22 cellular contexts compared by ENCODE assay signal in the genomic region with DNA sequence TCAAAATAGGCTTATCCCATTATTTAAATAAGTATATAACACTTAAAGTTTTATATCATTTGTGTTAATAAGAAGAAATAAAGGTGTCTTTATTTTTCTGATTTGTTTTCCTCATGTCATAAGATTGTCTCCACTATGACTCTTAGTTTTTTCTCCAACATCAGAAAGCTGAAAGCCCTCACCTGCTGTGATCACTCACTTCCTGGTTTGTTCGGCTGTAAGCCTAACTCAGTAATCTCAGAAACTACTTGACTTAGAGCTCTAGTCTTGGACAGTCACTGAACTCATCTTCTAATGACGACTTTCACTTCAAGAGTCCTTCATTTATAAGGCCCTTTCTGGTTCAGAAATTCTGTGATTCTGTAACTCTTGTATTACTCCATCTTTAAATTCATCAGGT.
"Had no signal": no experiment of that assay in that cellular context is flagged by ENCODE, and none has a peak within 500 bp of the region (broad histone marks: within the 10 kb centered on the region; RNA-seq: fewer than 3 reads in every experiment).

No MANE protein-coding gene starts in this region.

- H3K27me3 ChIP-seq: breast epithelium, heart left ventricle, pancreas, tibial nerve had no signal

- H3K4me3 ChIP-seq: breast epithelium, heart left ventricle, pancreas, psoas muscle, tibial nerve had no signal

- H3K27ac Mint-ChIP-seq: activated naive CD4-positive, alpha-beta T cell treated with anti-CD3 and anti-CD28 coated beads, Interleukin-2, amount 50 U/mL, for 72 hours; activated T-helper 17 cell treated with anti-CD3 and anti-CD28 coated beads, Interleukin-2, amount 50 U/mL, for 72 hours; mesothelial cell of epicardium; naive thymus-derived CD4-positive, alpha-beta T cell had no signal

- H3K27me3 Mint-ChIP-seq: activated T-helper 17 cell treated with anti-CD3 and anti-CD28 coated beads, Interleukin-2, amount 50 U/mL, for 72 hours; naive thymus-derived CD4-positive, alpha-beta T cell had no signal

- H3K4me1 ChIP-seq: breast epithelium, heart left ventricle, pancreas, psoas muscle, tibial nerve had no signal

- ATAC-seq: activated naive CD4-positive, alpha-beta T cell treated with anti-CD3 and anti-CD28 coated beads, Interleukin-2, amount 50 U/mL, for 72 hours; activated T-cell treated with anti-CD3 and anti-CD28 coated beads, Interleukin-2, amount 50 U/mL, for 4 hours; activated T-helper 17 cell treated with anti-CD3 and anti-CD28 coated beads, Interleukin-2, amount 50 U/mL, for 72 hours; heart left ventricle; naive thymus-derived CD4-positive, alpha-beta T cell; pancreas; psoas muscle had no signal

- H3K4me1 Mint-ChIP-seq: mesothelial cell of epicardium had no signal

- FAIRE-seq: endothelial cell of umbilical vein, pancreas had no signal

- H3K9me3 ChIP-seq: breast epithelium, pancreas, psoas muscle, tibial nerve had no signal

- H3K27ac ChIP-seq: breast epithelium, heart left ventricle, pancreas, psoas muscle, tibial nerve, VCaP had no signal

- DNase-seq: activated CD4-positive, alpha-beta T cell treated with anti-CD3 and anti-CD28 coated beads for 4 hours; activated CD4-positive, alpha-beta T cell treated with anti-CD3 and anti-CD28 coated beads, Interleukin-2, amount 50 U/mL, for 4 hours; activated gamma-delta T cell treated with Interleukin-2 at 50 U/mL for 16 hours; activated T-cell treated with anti-CD3 and anti-CD28 coated beads, Interleukin-2, amount 50 U/mL, for 4 hours; central memory CD4-positive, alpha-beta T cell; foreskin fibroblast; heart left ventricle; hypothalamus; immature natural killer cell; naive thymus-derived CD4-positive, alpha-beta T cell; pancreas; psoas muscle; stimulated activated CD4-positive, alpha-beta T cell treated with anti-CD3 and anti-CD28 coated beads, Interleukin-15, amount 100 ng/mL, for 24 hours; stimulated activated CD4-positive, alpha-beta T cell treated with anti-CD3 and anti-CD28 coated beads, Interleukin-2, amount 100 ng/mL, for 24 hours; stimulated activated naive CD4-positive, alpha-beta T cell treated with Interleukin-2 at 50 U/mL for 16 hours had no signal

- H3K36me3 ChIP-seq: breast epithelium, pancreas had no signal

- H3K9me3 Mint-ChIP-seq: activated T-cell treated with anti-CD3 and anti-CD28 coated beads, Interleukin-2, amount 50 U/mL, for 4 hours; activated T-helper 17 cell treated with anti-CD3 and anti-CD28 coated beads, Interleukin-2, amount 50 U/mL, for 72 hours had no signal

- H3K4me3 Mint-ChIP-seq: activated T-cell treated with anti-CD3 and anti-CD28 coated beads, Interleukin-2, amount 50 U/mL, for 4 hours; activated T-helper 17 cell treated with anti-CD3 and anti-CD28 coated beads, Interleukin-2, amount 50 U/mL, for 72 hours; immature natural killer cell; mesothelial cell of epicardium; naive thymus-derived CD4-positive, alpha-beta T cell had no signal
